ENCODE assay signal across 14 cellular contexts in the genomic region with DNA sequence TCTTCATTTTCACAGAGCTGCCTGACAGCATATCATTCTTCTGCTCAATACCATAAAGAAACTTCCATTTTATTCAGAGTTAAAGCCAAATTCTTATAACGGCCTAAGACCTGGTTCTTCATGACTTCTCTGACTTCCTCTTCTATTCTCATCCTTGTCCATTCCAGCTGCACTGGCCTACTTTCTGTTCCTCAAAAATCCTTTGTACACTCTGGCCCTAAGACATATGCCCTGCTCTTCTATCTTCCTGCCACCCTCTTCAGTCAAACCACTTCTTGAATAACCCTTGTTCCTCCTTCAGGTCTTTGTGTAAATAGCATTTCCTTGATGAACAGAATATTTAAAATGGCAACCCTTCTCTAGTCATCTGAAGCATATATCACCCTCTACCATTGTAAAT.
"Had no signal": no experiment of that assay in that cellular context is flagged by ENCODE, and none has a peak within 500 bp of the region (broad histone marks: within the 10 kb centered on the region; RNA-seq: fewer than 3 reads in every experiment).

No MANE protein-coding gene starts in this region.

- DNase-seq: activated CD4-positive, alpha-beta T cell treated with anti-CD3 and anti-CD28 coated beads, Interleukin-2, amount 50 U/mL, for 48 hours; activated CD8-positive, alpha-beta memory T cell treated with anti-CD3 and anti-CD28 coated beads, Interleukin-2, amount 10 ng/mL, durations not matched to agents 7 days and 5 days; activated effector memory CD4-positive, alpha-beta T cell treated with anti-CD3 and anti-CD28 coated beads, Interleukin-2, amount 50 U/mL, for 16 hours; activated T-cell treated with anti-CD3 and anti-CD28 coated beads, Interleukin-2, amount 50 U/mL, for 24 hours; effector memory CD8-positive, alpha-beta T cell; mucosa of descending colon; stimulated activated CD4-positive, alpha-beta T cell treated with anti-CD3 and anti-CD28 coated beads, Interleukin-12 subunit alpha, Interleukin-12 subunit beta, amount 100 ng/mL, for 4 hours; stimulated activated naive CD4-positive, alpha-beta T cell treated with Interleukin-2 at 50 U/mL for 16 hours had no signal

- H3K36me3 Mint-ChIP-seq: activated CD8-positive, alpha-beta memory T cell treated with anti-CD3 and anti-CD28 coated beads, Interleukin-2, amount 10 ng/mL, durations not matched to agents 7 days and 5 days; activated naive CD8-positive, alpha-beta T cell; brain; type B pancreatic cell had no signal

- H3K27me3 Mint-ChIP-seq: activated CD8-positive, alpha-beta memory T cell treated with anti-CD3 and anti-CD28 coated beads, Interleukin-2, amount 10 ng/mL, durations not matched to agents 7 days and 5 days; activated naive CD8-positive, alpha-beta T cell; activated T-cell treated with anti-CD3 and anti-CD28 coated beads, Interleukin-2, amount 50 U/mL, for 24 hours; brain; central memory CD8-positive, alpha-beta T cell; effector memory CD8-positive, alpha-beta T cell; natural killer cell treated with Interleukin-12 subunit alpha and Interleukin-12 subunit beta and Interleukin-15 and Interleukin-18, amount 100 ng/mL, for 72 hours; type B pancreatic cell had no signal

- H3K4me1 Mint-ChIP-seq: activated CD8-positive, alpha-beta memory T cell treated with anti-CD3 and anti-CD28 coated beads, Interleukin-2, amount 10 ng/mL, durations not matched to agents 7 days and 5 days; brain; central memory CD8-positive, alpha-beta T cell had no signal

- ATAC-seq: activated CD4-positive, CD25-positive, alpha-beta regulatory T cell treated with anti-CD3 and anti-CD28 coated beads, Interleukin-2, amount 50 U/mL, for 24 hours; activated CD8-positive, alpha-beta memory T cell treated with anti-CD3 and anti-CD28 coated beads, Interleukin-2, amount 10 ng/mL, durations not matched to agents 7 days and 5 days; effector memory CD8-positive, alpha-beta T cell; mucosa of descending colon; natural killer cell treated with Interleukin-12 subunit alpha and Interleukin-12 subunit beta and Interleukin-15 and Interleukin-18, amount 100 ng/mL, for 72 hours had no signal

- H3K4me3 Mint-ChIP-seq: activated CD8-positive, alpha-beta memory T cell treated with anti-CD3 and anti-CD28 coated beads, Interleukin-2, amount 10 ng/mL, durations not matched to agents 7 days and 5 days; activated naive CD8-positive, alpha-beta T cell; activated T-cell treated with anti-CD3 and anti-CD28 coated beads, Interleukin-2, amount 50 U/mL, for 24 hours; brain; central memory CD8-positive, alpha-beta T cell; effector memory CD8-positive, alpha-beta T cell; natural killer cell treated with Interleukin-12 subunit alpha and Interleukin-12 subunit beta and Interleukin-15 and Interleukin-18, amount 100 ng/mL, for 72 hours; type B pancreatic cell had no signal

- H3K27ac Mint-ChIP-seq: activated CD8-positive, alpha-beta memory T cell treated with anti-CD3 and anti-CD28 coated beads, Interleukin-2, amount 10 ng/mL, durations not matched to agents 7 days and 5 days; activated naive CD8-positive, alpha-beta T cell; activated T-cell treated with anti-CD3 and anti-CD28 coated beads, Interleukin-2, amount 50 U/mL, for 24 hours; brain; effector memory CD8-positive, alpha-beta T cell; natural killer cell treated with Interleukin-12 subunit alpha and Interleukin-12 subunit beta and Interleukin-15 and Interleukin-18, amount 100 ng/mL, for 72 hours; type B pancreatic cell had no signal

- H3K9me3 Mint-ChIP-seq: type B pancreatic cell had no signal
